1 cellular context compared by ENCODE assay signal in the genomic region with DNA sequence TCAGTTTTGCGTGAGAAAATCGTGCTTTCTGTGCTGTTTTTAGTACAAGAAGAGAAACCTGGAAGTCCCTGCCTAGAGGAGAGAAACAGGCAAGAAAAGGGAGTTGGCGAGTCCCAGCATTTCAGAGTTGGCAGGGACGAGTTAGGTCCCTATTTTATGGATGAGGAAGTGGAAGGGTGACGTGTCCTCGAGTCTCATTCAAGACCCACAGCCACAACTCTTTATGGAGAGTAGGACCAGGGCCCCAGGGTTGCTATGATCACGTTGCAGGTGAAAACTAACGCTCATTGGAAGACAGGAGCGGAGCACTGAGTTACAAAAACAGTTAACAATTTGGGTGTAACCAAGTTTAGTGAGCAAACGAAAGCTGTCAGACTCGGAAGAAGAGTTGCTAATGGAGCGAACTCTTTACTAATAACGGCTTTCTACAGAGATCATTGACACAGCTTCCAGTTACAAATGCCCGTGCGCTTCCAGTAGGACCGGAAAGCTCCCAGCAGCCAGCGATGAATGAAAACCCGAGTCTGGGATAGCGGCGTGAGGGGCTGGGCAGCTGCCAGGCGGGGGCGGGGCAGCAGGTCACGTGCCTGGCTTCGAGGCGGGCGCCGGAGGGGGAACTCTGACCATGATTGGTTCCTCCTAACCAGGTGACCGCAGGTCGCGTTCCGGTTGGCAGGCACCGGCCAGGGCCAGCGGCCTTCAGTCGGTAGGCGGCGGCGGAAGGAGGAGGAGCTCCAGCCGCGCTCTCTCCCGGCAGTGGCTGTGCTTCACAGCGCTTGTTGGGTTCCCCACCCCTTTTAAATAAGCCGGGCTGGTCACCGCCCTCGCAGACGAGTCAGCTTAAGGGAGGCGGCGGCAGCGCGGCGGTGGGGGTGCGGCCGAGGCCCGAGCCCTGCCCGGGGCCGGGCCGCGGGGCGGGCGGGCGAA.
TF ChIP-seq lines count a peak whose summit lies in the region.

A gene (plus strand): TSS at position 827 of the 927 bp plus-strand sequence. CDS start 257 bp downstream, outside the sequence.

TF ChIP-seq in HepG2, 621 proteins besides CTCF, POLR2A, EP300 and RAD21 (continued from another document and continues in another):
- TF ChIP-seq, protein P1, sequence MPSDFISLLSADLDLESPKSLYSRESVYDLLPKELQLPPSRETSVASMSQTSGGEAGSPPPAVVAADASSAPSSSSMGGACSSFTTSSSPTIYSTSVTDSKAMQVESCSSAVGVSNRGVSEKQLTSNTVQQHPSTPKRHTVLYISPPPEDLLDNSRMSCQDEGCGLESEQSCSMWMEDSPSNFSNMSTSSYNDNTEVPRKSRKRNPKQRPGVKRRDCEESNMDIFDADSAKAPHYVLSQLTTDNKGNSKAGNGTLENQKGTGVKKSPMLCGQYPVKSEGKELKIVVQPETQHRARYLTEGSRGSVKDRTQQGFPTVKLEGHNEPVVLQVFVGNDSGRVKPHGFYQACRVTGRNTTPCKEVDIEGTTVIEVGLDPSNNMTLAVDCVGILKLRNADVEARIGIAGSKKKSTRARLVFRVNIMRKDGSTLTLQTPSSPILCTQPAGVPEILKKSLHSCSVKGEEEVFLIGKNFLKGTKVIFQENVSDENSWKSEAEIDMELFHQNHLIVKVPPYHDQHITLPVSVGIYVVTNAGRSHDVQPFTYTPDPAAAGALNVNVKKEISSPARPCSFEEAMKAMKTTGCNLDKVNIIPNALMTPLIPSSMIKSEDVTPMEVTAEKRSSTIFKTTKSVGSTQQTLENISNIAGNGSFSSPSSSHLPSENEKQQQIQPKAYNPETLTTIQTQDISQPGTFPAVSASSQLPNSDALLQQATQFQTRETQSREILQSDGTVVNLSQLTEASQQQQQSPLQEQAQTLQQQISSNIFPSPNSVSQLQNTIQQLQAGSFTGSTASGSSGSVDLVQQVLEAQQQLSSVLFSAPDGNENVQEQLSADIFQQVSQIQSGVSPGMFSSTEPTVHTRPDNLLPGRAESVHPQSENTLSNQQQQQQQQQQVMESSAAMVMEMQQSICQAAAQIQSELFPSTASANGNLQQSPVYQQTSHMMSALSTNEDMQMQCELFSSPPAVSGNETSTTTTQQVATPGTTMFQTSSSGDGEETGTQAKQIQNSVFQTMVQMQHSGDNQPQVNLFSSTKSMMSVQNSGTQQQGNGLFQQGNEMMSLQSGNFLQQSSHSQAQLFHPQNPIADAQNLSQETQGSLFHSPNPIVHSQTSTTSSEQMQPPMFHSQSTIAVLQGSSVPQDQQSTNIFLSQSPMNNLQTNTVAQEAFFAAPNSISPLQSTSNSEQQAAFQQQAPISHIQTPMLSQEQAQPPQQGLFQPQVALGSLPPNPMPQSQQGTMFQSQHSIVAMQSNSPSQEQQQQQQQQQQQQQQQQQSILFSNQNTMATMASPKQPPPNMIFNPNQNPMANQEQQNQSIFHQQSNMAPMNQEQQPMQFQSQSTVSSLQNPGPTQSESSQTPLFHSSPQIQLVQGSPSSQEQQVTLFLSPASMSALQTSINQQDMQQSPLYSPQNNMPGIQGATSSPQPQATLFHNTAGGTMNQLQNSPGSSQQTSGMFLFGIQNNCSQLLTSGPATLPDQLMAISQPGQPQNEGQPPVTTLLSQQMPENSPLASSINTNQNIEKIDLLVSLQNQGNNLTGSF (CRISPR knock-in tag; IDR thresholded peaks at IDR 0.05): no peak
- TF ChIP-seq RFXAP (CRISPR knock-in tag; IDR thresholded peaks at IDR 0.05; ENCODE audit: borderline replicate concordance): peak; percentile 15; the same call in 1 of the 2 replicates
- TF ChIP-seq BHLHE40 (IDR thresholded peaks at IDR 0.05; ENCODE audit: low read length): peak; percentile 98
- no peak; the same call in 1 of the 2 replicates for TF ChIP-seq RARA (CRISPR knock-in tag; IDR thresholded peaks at IDR 0.05)
- TF ChIP-seq SRSF4 (IDR thresholded peaks at IDR 0.05; ENCODE audit: low read depth, low read length, poor library complexity, severe bottlenecking): no peak
- no peak for TF ChIP-seq TARDBP (CRISPR knock-in tag; IDR thresholded peaks at IDR 0.05)
- no peak for TF ChIP-seq PCBP2 (optimal IDR thresholded peaks at IDR 0.05; ENCODE audit: low read depth, low read length, poor library complexity, severe bottlenecking)
- no peak for TF ChIP-seq ZFP37 (CRISPR knock-in tag; IDR thresholded peaks at IDR 0.05; ENCODE audit: borderline replicate concordance)
- peak; percentile 75 for TF ChIP-seq CREM (IDR thresholded peaks at IDR 0.05)
- no peak for TF ChIP-seq CREM (CRISPR knock-in tag; IDR thresholded peaks at IDR 0.05)
- TF ChIP-seq, protein P2, sequence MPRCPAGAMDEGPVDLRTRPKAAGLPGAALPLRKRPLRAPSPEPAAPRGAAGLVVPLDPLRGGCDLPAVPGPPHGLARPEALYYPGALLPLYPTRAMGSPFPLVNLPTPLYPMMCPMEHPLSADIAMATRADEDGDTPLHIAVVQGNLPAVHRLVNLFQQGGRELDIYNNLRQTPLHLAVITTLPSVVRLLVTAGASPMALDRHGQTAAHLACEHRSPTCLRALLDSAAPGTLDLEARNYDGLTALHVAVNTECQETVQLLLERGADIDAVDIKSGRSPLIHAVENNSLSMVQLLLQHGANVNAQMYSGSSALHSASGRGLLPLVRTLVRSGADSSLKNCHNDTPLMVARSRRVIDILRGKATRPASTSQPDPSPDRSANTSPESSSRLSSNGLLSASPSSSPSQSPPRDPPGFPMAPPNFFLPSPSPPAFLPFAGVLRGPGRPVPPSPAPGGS (CRISPR knock-in tag; IDR thresholded peaks at IDR 0.05): no peak; the same call in 1 of the 2 replicates
- TF ChIP-seq, protein P3, sequence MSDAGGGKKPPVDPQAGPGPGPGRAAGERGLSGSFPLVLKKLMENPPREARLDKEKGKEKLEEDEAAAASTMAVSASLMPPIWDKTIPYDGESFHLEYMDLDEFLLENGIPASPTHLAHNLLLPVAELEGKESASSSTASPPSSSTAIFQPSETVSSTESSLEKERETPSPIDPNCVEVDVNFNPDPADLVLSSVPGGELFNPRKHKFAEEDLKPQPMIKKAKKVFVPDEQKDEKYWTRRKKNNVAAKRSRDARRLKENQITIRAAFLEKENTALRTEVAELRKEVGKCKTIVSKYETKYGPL (CRISPR knock-in tag; IDR thresholded peaks at IDR 0.05): no peak
- 0 out of 2 replicates have a peak, but pooled peaks have one; percentile 23 for TF ChIP-seq NRL (CRISPR knock-in tag; IDR thresholded peaks at IDR 0.05; ENCODE audit: borderline replicate concordance)
- peak; percentile 28 for TF ChIP-seq RBM22 (optimal IDR thresholded peaks at IDR 0.05; ENCODE audit: low read length)
- TF ChIP-seq, protein P4, sequence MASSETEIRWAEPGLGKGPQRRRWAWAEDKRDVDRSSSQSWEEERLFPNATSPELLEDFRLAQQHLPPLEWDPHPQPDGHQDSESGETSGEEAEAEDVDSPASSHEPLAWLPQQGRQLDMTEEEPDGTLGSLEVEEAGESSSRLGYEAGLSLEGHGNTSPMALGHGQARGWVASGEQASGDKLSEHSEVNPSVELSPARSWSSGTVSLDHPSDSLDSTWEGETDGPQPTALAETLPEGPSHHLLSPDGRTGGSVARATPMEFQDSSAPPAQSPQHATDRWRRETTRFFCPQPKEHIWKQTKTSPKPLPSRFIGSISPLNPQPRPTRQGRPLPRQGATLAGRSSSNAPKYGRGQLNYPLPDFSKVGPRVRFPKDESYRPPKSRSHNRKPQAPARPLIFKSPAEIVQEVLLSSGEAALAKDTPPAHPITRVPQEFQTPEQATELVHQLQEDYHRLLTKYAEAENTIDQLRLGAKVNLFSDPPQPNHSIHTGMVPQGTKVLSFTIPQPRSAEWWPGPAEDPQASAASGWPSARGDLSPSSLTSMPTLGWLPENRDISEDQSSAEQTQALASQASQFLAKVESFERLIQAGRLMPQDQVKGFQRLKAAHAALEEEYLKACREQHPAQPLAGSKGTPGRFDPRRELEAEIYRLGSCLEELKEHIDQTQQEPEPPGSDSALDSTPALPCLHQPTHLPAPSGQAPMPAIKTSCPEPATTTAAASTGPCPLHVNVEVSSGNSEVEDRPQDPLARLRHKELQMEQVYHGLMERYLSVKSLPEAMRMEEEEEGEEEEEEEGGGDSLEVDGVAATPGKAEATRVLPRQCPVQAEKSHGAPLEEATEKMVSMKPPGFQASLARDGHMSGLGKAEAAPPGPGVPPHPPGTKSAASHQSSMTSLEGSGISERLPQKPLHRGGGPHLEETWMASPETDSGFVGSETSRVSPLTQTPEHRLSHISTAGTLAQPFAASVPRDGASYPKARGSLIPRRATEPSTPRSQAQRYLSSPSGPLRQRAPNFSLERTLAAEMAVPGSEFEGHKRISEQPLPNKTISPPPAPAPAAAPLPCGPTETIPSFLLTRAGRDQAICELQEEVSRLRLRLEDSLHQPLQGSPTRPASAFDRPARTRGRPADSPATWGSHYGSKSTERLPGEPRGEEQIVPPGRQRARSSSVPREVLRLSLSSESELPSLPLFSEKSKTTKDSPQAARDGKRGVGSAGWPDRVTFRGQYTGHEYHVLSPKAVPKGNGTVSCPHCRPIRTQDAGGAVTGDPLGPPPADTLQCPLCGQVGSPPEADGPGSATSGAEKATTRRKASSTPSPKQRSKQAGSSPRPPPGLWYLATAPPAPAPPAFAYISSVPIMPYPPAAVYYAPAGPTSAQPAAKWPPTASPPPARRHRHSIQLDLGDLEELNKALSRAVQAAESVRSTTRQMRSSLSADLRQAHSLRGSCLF (CRISPR knock-in tag; IDR thresholded peaks at IDR 0.05; ENCODE audit: borderline replicate concordance): 0 out of 2 replicates have a peak, but pooled peaks have one; percentile 27
- TF ChIP-seq KLF13 (CRISPR knock-in tag; IDR thresholded peaks at IDR 0.05): 0 out of 2 replicates have a peak, but pooled peaks have one; percentile 57
- TF ChIP-seq, protein P5, sequence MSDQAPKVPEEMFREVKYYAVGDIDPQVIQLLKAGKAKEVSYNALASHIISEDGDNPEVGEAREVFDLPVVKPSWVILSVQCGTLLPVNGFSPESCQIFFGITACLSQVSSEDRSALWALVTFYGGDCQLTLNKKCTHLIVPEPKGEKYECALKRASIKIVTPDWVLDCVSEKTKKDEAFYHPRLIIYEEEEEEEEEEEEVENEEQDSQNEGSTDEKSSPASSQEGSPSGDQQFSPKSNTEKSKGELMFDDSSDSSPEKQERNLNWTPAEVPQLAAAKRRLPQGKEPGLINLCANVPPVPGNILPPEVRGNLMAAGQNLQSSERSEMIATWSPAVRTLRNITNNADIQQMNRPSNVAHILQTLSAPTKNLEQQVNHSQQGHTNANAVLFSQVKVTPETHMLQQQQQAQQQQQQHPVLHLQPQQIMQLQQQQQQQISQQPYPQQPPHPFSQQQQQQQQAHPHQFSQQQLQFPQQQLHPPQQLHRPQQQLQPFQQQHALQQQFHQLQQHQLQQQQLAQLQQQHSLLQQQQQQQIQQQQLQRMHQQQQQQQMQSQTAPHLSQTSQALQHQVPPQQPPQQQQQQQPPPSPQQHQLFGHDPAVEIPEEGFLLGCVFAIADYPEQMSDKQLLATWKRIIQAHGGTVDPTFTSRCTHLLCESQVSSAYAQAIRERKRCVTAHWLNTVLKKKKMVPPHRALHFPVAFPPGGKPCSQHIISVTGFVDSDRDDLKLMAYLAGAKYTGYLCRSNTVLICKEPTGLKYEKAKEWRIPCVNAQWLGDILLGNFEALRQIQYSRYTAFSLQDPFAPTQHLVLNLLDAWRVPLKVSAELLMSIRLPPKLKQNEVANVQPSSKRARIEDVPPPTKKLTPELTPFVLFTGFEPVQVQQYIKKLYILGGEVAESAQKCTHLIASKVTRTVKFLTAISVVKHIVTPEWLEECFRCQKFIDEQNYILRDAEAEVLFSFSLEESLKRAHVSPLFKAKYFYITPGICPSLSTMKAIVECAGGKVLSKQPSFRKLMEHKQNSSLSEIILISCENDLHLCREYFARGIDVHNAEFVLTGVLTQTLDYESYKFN (CRISPR knock-in tag; conservative IDR thresholded peaks at IDR 0.05): peak; percentile 46
- TF ChIP-seq ZNF605 (CRISPR knock-in tag; IDR thresholded peaks at IDR 0.05): peak; percentile 54; the same call in 1 of the 2 replicates
- TF ChIP-seq PHF20 (CRISPR knock-in tag; IDR thresholded peaks at IDR 0.05): 0 out of 2 replicates have a peak, but pooled peaks have one; percentile 16
- no peak for TF ChIP-seq SYNCRIP (IDR thresholded peaks at IDR 0.05; ENCODE audit: insufficient read depth, low read depth, low read length)
- TF ChIP-seq JUN (CRISPR knock-in tag; IDR thresholded peaks at IDR 0.05): 0 out of 2 replicates have a peak, but pooled peaks have one; percentile 39
- TF ChIP-seq ZNF34 (CRISPR knock-in tag; IDR thresholded peaks at IDR 0.05; ENCODE audit: borderline replicate concordance): 0 out of 2 replicates have a peak, but pooled peaks have one; percentile 12
- TF ChIP-seq GATAD1 (CRISPR knock-in tag; IDR thresholded peaks at IDR 0.05): peak; percentile 70
- TF ChIP-seq LCORL (IDR thresholded peaks at IDR 0.05): no peak
- no peak; the same call in 1 of the 2 replicates for TF ChIP-seq LCORL (CRISPR knock-in tag; IDR thresholded peaks at IDR 0.05)
- TF ChIP-seq SMARCE1 (IDR thresholded peaks at IDR 0.05; ENCODE audit: borderline replicate concordance): no peak
- TF ChIP-seq, protein P6, sequence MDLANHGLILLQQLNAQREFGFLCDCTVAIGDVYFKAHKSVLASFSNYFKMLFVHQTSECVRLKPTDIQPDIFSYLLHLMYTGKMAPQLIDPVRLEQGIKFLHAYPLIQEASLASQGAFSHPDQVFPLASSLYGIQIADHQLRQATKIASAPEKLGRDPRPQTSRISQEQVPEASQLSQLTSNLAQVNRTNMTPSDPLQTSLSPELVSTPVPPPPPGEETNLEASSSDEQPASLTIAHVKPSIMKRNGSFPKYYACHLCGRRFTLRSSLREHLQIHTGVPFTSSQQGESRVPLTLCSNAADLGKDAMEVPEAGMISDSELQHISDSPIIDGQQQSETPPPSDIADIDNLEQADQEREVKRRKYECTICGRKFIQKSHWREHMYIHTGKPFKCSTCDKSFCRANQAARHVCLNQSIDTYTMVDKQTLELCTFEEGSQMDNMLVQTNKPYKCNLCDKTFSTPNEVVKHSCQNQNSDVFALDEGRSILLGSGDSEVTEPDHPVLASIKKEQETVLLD (CRISPR knock-in tag; IDR thresholded peaks at IDR 0.05; ENCODE audit: low read depth): peak; percentile 76; the same call in 1 of the 2 replicates
- peak; percentile 76; the same call in 1 of the 2 replicates for TF ChIP-seq SSRP1 (CRISPR knock-in tag; IDR thresholded peaks at IDR 0.05)
- TF ChIP-seq NFKBIZ (CRISPR knock-in tag; IDR thresholded peaks at IDR 0.05): 0 out of 2 replicates have a peak, but pooled peaks have one; percentile 36
- no peak for TF ChIP-seq ZNF607 (CRISPR knock-in tag; IDR thresholded peaks at IDR 0.05; ENCODE audit: borderline replicate concordance)
- no peak for TF ChIP-seq ZNF337 (CRISPR knock-in tag; IDR thresholded peaks at IDR 0.05; ENCODE audit: borderline replicate concordance, low read depth)
- TF ChIP-seq MYC (CRISPR knock-in tag; IDR thresholded peaks at IDR 0.05; ENCODE audit: borderline replicate concordance): peak; percentile 61
- peak; percentile 46; the same call in 1 of the 2 replicates for TF ChIP-seq THAP11 (CRISPR knock-in tag; IDR thresholded peaks at IDR 0.05)
- no peak for TF ChIP-seq NFE2 (CRISPR knock-in tag; IDR thresholded peaks at IDR 0.05)
- peak; percentile 67; the same call in 1 of the 2 replicates for TF ChIP-seq PPARG (CRISPR knock-in tag; conservative IDR thresholded peaks at IDR 0.05)
- no peak for TF ChIP-seq KDM3A (CRISPR knock-in tag; IDR thresholded peaks at IDR 0.05; ENCODE audit: low read depth)
